In the genomic region with DNA sequence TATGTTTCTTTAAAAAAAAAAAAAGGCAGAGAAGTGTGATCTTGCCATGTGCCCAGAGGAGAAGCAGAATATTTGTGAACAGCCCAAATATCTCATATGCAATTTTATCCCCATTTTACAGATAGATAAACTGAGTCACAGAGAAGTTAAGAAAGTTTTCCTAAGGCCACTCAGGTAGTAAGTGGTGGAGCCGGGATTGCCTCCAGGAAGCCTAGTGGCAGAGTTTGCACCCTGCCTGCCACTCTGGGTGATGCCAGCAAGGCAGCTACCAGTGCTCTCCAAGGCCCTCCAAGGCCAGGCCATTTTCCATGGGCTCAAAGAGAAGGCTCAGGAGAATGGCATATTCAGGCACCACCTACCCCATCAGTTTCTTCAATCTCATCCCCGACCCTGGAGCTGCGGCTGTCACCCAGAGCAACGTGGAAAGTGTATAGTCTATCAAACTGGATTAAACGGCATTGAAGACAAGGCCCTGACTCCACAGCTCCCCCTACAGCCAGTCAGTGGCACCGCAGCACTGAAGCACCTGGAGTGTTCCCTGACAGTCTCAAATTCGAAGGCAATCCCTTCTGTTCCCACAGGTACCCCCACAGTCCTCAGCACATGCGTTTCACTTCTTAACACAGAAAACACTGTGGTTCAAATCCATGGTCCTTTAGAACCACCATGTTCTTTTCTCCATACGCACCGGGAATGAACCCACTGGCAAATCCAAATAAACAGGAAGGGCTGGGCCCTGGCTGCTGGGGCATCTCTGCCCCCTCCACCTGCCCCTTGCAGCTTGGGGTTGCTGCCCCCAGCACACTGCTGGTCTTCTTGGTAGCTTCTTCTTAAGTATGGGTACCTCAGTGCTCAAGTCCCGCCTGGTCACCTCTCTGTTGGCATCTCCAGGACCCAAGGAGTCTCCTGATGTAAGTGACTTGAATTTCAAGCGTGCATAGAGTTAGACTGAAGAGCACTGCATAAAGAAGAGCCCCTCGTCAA, we compare ENCODE assay signal across 9 cellular contexts.
DNase-seq lines count a peak whose midpoint lies in the region; ATAC-seq, FAIRE-seq and TF ChIP-seq lines count a peak whose summit lies in the region.
"Had no signal": no experiment of that assay in that cellular context is flagged by ENCODE, and none has a peak within 500 bp of the region (broad histone marks: within the 10 kb centered on the region; RNA-seq: fewer than 3 reads in every experiment).

No MANE protein-coding gene starts in this region.

- H3K4me3 ChIP-seq in HAP-1 (no peak overlapping the region), Panc1 (ENCODE audit: low read depth in 2 of 2, low read length in 2 of 2) (no peak overlapping the region), coronary artery (no peak overlapping the region)
- H3K4me3 ChIP-seq: SJSA1 had no signal

- H3K4me1 Mint-ChIP-seq in mesothelial cell of epicardium: peaks cover 11% of the 10 kb centered on the region

- no peak overlapping the region for H3K4me3 Mint-ChIP-seq in mesothelial cell of epicardium

- peaks cover 46% of the 10 kb centered on the region for H3K27me3 Mint-ChIP-seq in mesothelial cell of epicardium (ENCODE audit: low read depth)

- H3K27me3 ChIP-seq in HAP-1 (ENCODE audit: low read depth) (no peaks in the 10 kb centered on the region; the same call in 1 of the 2 replicates), Panc1 (ENCODE audit: control insufficient read depth, insufficient read depth, low read length) (peaks cover 3% of the 10 kb centered on the region)

- intact Hi-C loops in Panc1 (cut with micrococcal nuclease; ENCODE audit: unreplicated experiment): loop anchor here (5.0 kb wide), 1 partner anchor 156 kb away; no protein-coding TSS in a partner anchor

- H3K4me1 ChIP-seq in HAP-1: peaks cover 5% of the 10 kb centered on the region
- H3K4me1 ChIP-seq in Panc1 (ENCODE audit: control insufficient read depth, insufficient read depth, low read length): no peaks in the 10 kb centered on the region; the same call in 1 of the 2 replicates

- no peak overlapping the region for H3K27ac Mint-ChIP-seq in mesothelial cell of epicardium

- no TSS peak for BruUV-seq in Panc1 (replicated peaks; lab: Mats Ljungman, UMichigan)

- ATAC-seq in Panc1 (peak; percentile 82), GM21717 (IDR thresholded peaks at IDR 0.05; ENCODE audit: unreplicated experiment) (no peak), omental fat pad (ENCODE audit: low FRiP score) (no peak), GM19395 (IDR thresholded peaks at IDR 0.05; ENCODE audit: unreplicated experiment) (no peak)

- no peaks in the 10 kb centered on the region for H3K36me3 ChIP-seq in HAP-1 (replicated peaks)
- H3K36me3 ChIP-seq in Panc1 (ENCODE audit: control insufficient read depth, insufficient read depth, low read length): no peaks in the 10 kb centered on the region
- H3K36me3 ChIP-seq: SJSA1 had no signal

- in situ Hi-C loops in HAP-1 (cut with MboI; ENCODE audit: low sequenced_read_pairs): no loop called here
- in situ Hi-C loops in Panc1 (cut with HindIII; ENCODE audit: low pct_unique_long_range_greater_than_20kb, low sequenced_read_pairs): no loop called here

- DNase-seq in D721Med (ENCODE audit: insufficient read length, low spot score) (no peak), HAP-1 (ENCODE audit: low spot score in 2 of 2) (peak; percentile 44 to 79), Panc1 (ENCODE audit: low read depth, low spot score) (peak; percentile 15), coronary artery (ENCODE audit: low spot score) (no peak), mesothelial cell of epicardium (ENCODE audit: low spot score in 2 of 2, unreplicated experiment in 2 of 2) (no peak), omental fat pad (ENCODE audit: low spot score) (no peak)

- H3K27ac ChIP-seq in Panc1 (ENCODE audit: low read length) (no peak overlapping the region), coronary artery (no peak overlapping the region)
- H3K27ac ChIP-seq: SJSA1 had no signal

- peak; percentile 73 for FAIRE-seq in D721Med (lab: Jason Lieb, UNC)

- no peaks in the 10 kb centered on the region for H3K9me3 Mint-ChIP-seq in mesothelial cell of epicardium

- CTCF ChIA-PET in Panc1 (lab: Charles Lee): interaction anchor here (0.6 to 1.5 kb wide), 5 partner anchors 9 to 58 kb away, joined by 3 to 4 read pairs (median 3); no protein-coding TSS in a partner anchor

- POLR2A ChIA-PET in Panc1 (lab: Charles Lee): no interaction called here

- no peaks in the 10 kb centered on the region for H3K36me3 Mint-ChIP-seq in mesothelial cell of epicardium

- TF ChIP-seq CTCF in D721Med (IDR thresholded peaks at IDR 0.05; ENCODE audit: insufficient read depth, missing control alignments): peak; percentile 84
- peak; percentile 96 for TF ChIP-seq CTCF in Panc1 (IDR thresholded peaks at IDR 0.05)
- TF ChIP-seq CTCF in coronary artery (IDR thresholded peaks at IDR 0.05): peak; percentile 70
- peak; percentile 55 for TF ChIP-seq CTCF in mesothelial cell of epicardium (IDR thresholded peaks at IDR 0.05; ENCODE audit: unreplicated experiment)
- TF ChIP-seq CTCF in omental fat pad (IDR thresholded peaks at IDR 0.05): peak in 1 of 3 donors; percentile 32

- no peaks in the 10 kb centered on the region for H3K9me3 ChIP-seq in HAP-1
- H3K9me3 ChIP-seq in Panc1 (ENCODE audit: control insufficient read depth, insufficient read depth, low read depth, low read length): no peaks in the 10 kb centered on the region
- H3K9me3 ChIP-seq: SJSA1 had no signal

Comparison
In these comparisons a context has a peak if more than half of its experiments do, and no peak if none do; other contexts are left out.
1. DNase-seq: peak in HAP-1 (2 of 2) and Panc1 (single experiment); none in D721Med (single experiment), coronary artery (single experiment), mesothelial cell of epicardium (0 of 2) and omental fat pad (single experiment).